ENCODE assay signal across 24 cellular contexts in genomic region chr11:44130751-44131150, GRCh38.
"Had no signal": no experiment of that assay in that cellular context is flagged by ENCODE, and none has a peak within 500 bp of the region (broad histone marks: within the 10 kb centered on the region; RNA-seq: fewer than 3 reads in every experiment).

No MANE protein-coding gene starts in this region.

- DNase-seq: activated CD4-positive, alpha-beta T cell treated with anti-CD3 and anti-CD28 coated beads for 4 hours; activated CD4-positive, alpha-beta T cell treated with anti-CD3 and anti-CD28 coated beads, Interleukin-2, amount 50 U/mL, for 48 hours; activated CD4-positive, CD25-positive, alpha-beta regulatory T cell; activated effector memory CD4-positive, alpha-beta T cell treated with Interleukin-2 at 50 U/mL for 16 hours; activated naive CD4-positive, alpha-beta T cell treated with anti-CD3 and anti-CD28 coated beads for 36 hours; activated naive CD8-positive, alpha-beta T cell treated with anti-CD3 and anti-CD28 coated beads, Interleukin-2, amount 10 ng/mL, durations not matched to agents 7 days and 5 days; activated T-cell treated with anti-CD3 and anti-CD28 coated beads, Interleukin-2, amount 50 U/mL, for 72 hours; amniotic stem cell; effector CD4-positive, alpha-beta T cell; foreskin fibroblast; immature natural killer cell; kidney glomerular epithelial cell; pancreas; small intestine; stimulated activated CD4-positive, alpha-beta T cell treated with anti-CD3 and anti-CD28 coated beads, Interleukin-2, amount 100 ng/mL, for 24 hours; stimulated activated naive CD8-positive, alpha-beta T cell treated with anti-CD3 and anti-CD28 coated beads, Interleukin-15, amount 100 ng/mL, for 72 hours had no signal

- ATAC-seq: activated T-cell treated with anti-CD3 and anti-CD28 coated beads, Interleukin-2, amount 50 U/mL, for 72 hours; natural killer cell treated with Interleukin-12 subunit alpha and Interleukin-12 subunit beta and Interleukin-15 and Interleukin-18, amount 100 ng/mL, for 72 hours; pancreas; sciatic nerve; stimulated activated effector memory CD8-positive, alpha-beta T cell treated with anti-CD3 and anti-CD28 coated beads, Interleukin-12 subunit alpha, Interleukin-12 subunit beta, amount 100 ng/mL, for 72 hours; stimulated activated naive CD8-positive, alpha-beta T cell treated with anti-CD3 and anti-CD28 coated beads, Interleukin-15, amount 100 ng/mL, for 72 hours had no signal

- H3K27ac ChIP-seq: neutrophil, pancreas, suprapubic skin, tibial nerve had no signal

- FAIRE-seq: endometrium, pancreas, small intestine, urothelium cell line had no signal

- H3K4me3 ChIP-seq: pancreas, suprapubic skin, tibial nerve had no signal

- H3K9me3 ChIP-seq: neutrophil, pancreas, suprapubic skin, tibial nerve had no signal

- H3K27me3 ChIP-seq: neutrophil, pancreas, suprapubic skin, tibial nerve had no signal

- H3K4me1 ChIP-seq: pancreas, suprapubic skin, tibial nerve had no signal
